In the genomic region with DNA sequence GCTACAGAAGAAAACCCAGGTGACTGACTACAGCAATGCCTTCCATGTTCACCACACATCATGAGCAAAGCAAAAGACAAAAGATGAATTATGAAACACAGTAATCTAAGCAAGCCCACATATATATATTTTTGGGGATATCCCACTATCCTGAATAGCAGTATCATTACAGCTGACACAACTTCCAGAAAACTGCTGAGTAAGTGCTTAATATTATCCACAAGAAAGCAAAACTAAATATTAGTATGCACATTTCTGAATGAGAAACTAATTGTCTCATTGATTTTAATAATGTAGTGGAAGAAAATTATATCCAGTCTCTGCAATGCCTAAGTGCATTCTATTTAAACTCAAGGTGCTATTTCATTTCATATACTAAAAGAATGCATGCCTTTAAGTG, we compare ENCODE assay signal across 9 cellular contexts.
"Had no signal": no experiment of that assay in that cellular context is flagged by ENCODE, and none has a peak within 500 bp of the region (broad histone marks: within the 10 kb centered on the region; RNA-seq: fewer than 3 reads in every experiment).

No MANE protein-coding gene starts in this region.

- H3K36me3 ChIP-seq: HAP-1 had no signal

- H2AFZ ChIP-seq: GM23338 had no signal

- H3K4me1 ChIP-seq: HAP-1 had no signal

- H3K9me3 ChIP-seq: HAP-1 had no signal

- H3K27ac ChIP-seq: HL-60 had no signal

- H3K4me3 ChIP-seq: GM23338, HAP-1 had no signal

- ATAC-seq: GM23338, HCT116 had no signal

- DNase-seq: H7, HFFc6, Kasumi-1, KG1 had no signal

- FAIRE-seq: H1 had no signal

- H3K4me2 ChIP-seq: GM23338 had no signal
